ENCODE assay signal across 1 cellular context in the genomic region with DNA sequence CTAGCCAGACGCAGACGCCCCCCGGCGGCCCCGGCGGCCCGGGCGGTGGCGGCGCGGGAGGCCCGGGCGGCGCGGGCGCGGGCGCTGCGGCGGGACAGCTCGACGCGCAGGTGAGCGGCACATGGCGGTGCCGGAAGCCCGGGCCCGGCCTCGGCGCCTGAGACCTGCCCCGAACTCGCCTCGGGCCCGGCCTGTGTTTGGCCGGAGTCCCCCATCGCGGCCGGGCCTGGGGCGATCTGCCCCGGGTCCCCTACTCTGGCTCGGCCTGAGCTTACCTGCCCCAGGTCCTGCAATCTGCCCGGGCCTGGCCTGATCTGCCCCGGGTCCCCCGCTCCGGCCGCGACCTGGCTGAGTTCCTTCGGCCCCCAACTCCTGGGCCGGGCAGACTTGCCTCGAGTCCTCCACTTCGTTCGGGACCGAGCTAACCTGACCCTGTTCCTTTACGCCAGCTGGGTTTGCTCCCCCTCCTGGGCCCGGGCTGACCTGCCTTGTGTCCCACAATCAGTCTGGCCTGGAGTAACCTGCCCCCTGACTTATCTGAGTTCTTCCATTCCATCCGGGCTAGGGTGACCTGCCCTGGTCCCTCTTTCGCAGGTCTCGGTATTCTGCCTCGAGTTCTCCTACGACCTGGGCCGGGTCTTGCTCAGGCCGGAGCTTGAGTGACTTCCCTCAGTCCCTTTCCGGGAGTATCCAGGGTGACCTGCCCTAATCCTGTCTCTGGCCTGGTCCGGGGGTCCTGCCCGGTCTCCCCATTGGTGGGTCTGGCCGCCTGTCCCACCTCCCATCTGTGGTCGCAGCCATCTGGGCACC.
TF ChIP-seq lines count a peak whose summit lies in the region.

No MANE protein-coding gene starts in this region.

TF ChIP-seq in GM23338, 12 proteins besides CTCF, POLR2A, EP300 and RAD21 (continued from another document):
- no peak for TF ChIP-seq ZNF462 (CRISPR knock-in tag; IDR thresholded peaks at IDR 0.05)
- TF ChIP-seq JUNB (IDR thresholded peaks at IDR 0.05; ENCODE audit: unreplicated experiment) = no peak
- TF ChIP-seq ZNF331 (CRISPR knock-in tag; IDR thresholded peaks at IDR 0.05; ENCODE audit: low read depth) = no peak
- TF ChIP-seq CREB1 (CRISPR knock-in tag; IDR thresholded peaks at IDR 0.05; ENCODE audit: low read depth) = no peak
- no peak for TF ChIP-seq REST (IDR thresholded peaks at IDR 0.05; ENCODE audit: unreplicated experiment)
- TF ChIP-seq EZH2phosphoT487 (IDR thresholded peaks at IDR 0.05; ENCODE audit: unreplicated experiment) = no peak
- no peak for TF ChIP-seq STAT1 (IDR thresholded peaks at IDR 0.05; ENCODE audit: unreplicated experiment)
- TF ChIP-seq POLR2AphosphoS5 (IDR thresholded peaks at IDR 0.05; ENCODE audit: low read depth) = no peak
